In the genomic region with DNA sequence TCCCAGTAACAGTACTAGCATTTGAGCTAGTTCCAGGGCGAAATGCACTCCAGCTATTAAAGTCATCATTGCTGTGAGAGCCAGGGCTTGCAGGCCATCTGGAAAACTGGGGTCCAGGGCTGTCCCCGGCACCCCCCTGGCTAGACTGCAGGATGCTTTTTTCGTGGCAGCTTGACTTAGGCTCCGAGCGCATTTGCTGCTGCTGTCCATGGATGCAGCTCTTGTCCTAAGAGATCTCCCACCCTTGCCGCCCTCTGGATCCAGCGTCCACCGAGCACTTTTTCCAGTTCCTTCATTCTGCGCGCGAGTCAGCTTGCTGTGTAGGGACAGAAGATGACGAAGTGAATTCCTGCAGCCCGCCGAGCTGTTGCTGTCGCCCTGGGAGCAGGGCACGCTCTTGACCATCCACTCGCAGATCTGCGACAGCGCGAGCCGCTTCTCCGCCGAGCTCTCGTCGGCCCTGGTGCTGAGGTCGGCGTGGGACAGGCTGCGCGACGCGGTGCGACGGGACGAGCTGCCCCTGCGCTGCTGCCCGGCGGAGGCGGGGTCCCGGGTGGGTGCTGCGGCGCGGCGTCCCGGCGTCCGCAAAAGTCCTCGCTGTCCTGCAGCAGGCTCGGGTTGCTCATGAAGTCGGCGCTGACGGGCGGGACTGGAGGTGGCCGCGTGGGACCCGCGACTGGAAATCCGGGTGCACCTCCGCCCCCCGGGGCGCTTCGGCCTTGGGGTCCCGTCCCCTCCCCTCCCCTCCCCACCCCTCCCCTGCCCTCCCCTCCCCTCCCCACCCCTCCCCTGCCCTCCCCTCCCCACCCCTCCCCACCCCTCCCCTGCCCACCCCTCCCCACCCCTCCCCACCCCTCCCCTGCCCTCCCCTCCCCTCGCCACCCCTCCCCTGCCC, we compare ENCODE assay signal across 13 cellular contexts. TPM values are rescaled to one million over a fixed set of nuclear protein-coding genes. Genes with fewer than 3 reads are reported as not detected.
DNase-seq lines count a peak whose midpoint lies in the region; ATAC-seq and TF ChIP-seq lines count a peak whose summit lies in the region.
"Had no signal": no experiment of that assay in that cellular context is flagged by ENCODE, and none has a peak within 500 bp of the region (broad histone marks: within the 10 kb centered on the region; RNA-seq: fewer than 3 reads in every experiment).

No MANE protein-coding gene starts in this region.

- 12 to 16% methylated on average over 16 to 22 of the region's 63 CpGs for WGBS in lower leg skin, 2 donors

- ATAC-seq in CD4-positive, alpha-beta T cell (ENCODE audit: poor library complexity) = no peak
- ATAC-seq in naive B cell (ENCODE audit: low read depth in 2 of 2) (no peak), HG03095 (IDR thresholded peaks at IDR 0.05; ENCODE audit: unreplicated experiment) (no peak)

- POLR2A ChIA-PET in CD4-positive, alpha-beta T cell (lab: Charles Lee) = no interaction called here

- CTCF ChIA-PET in CD4-positive, alpha-beta T cell (lab: Charles Lee) = no interaction called here

- peak overlapping the region; percentile 57 for H3K4me3 Mint-ChIP-seq in CD4-positive, alpha-beta T cell
- peak overlapping the region in 5 of 8 donors; percentile 12 to 65 (median 49) for H3K4me3 Mint-ChIP-seq in naive B cell
- H3K4me3 Mint-ChIP-seq in CD14-positive monocyte = peak overlapping the region in 1 of 2 donors; percentile 81

- H3K4me1 Mint-ChIP-seq in CD4-positive, alpha-beta T cell (ENCODE audit: low read depth) = peaks cover 23% of the 10 kb centered on the region
- H3K4me1 Mint-ChIP-seq in naive B cell = peaks cover 10 to 20% (median 13%) of the 10 kb centered on the region in 3 donors
- H3K4me1 Mint-ChIP-seq in CD14-positive monocyte = peaks cover 7% of the 10 kb centered on the region

- H3K9me3 Mint-ChIP-seq in CD4-positive, alpha-beta T cell = no peaks in the 10 kb centered on the region
- H3K9me3 Mint-ChIP-seq in naive B cell (peaks cover 0 to 13% (median 4%) of the 10 kb centered on the region in 7 donors), CD14-positive monocyte (peaks cover 2 to 28% (median 16%) of the 10 kb centered on the region in 7 donors)

- no peak overlapping the region for H3K27ac ChIP-seq in CD4-positive, alpha-beta T cell (ENCODE audit: low read depth, low read length)
- no peak overlapping the region for H3K27ac ChIP-seq in coronary artery
- H3K27ac ChIP-seq: epithelial cell of prostate had no signal

- DNase-seq in CD4-positive, alpha-beta T cell = no peak
- DNase-seq in GM13976 (ENCODE audit: low spot score) (peak; percentile 33), coronary artery (ENCODE audit: low spot score) (no peak), naive B cell (no peak), CD14-positive monocyte (ENCODE audit: low spot score) (no peak), lower leg skin (ENCODE audit: low spot score in 2 of 2) (no peak)
- DNase-seq in activated effector memory CD4-positive, alpha-beta T cell treated with anti-CD3 and anti-CD28 coated beads, Interleukin-2, amount 50 U/mL, for 16 hours = no peak
- DNase-seq: Kasumi-1, NCI-H524 had no signal

- TF ChIP-seq CTCF in CD4-positive, alpha-beta T cell (IDR thresholded peaks at IDR 0.05) = no peak
- TF ChIP-seq CTCF in GM13976 (IDR thresholded peaks at IDR 0.05; ENCODE audit: borderline replicate concordance, control extremely low read depth, extremely low read depth, insufficient read depth, missing control alignments) = no peak
- TF ChIP-seq CTCF in coronary artery (IDR thresholded peaks at IDR 0.05) = no peak
- no peak for TF ChIP-seq CTCF in CD14-positive monocyte (IDR thresholded peaks at IDR 0.05)
- TF ChIP-seq CTCF in lower leg skin (IDR thresholded peaks at IDR 0.05) = no peak

- peaks cover 30% of the 10 kb centered on the region for H3K27me3 ChIP-seq in CD4-positive, alpha-beta T cell (ENCODE audit: control insufficient read depth, insufficient read depth, low read length)

- H3K27me3 Mint-ChIP-seq in CD4-positive, alpha-beta T cell = peaks cover 38% of the 10 kb centered on the region
- H3K27me3 Mint-ChIP-seq in naive B cell (peaks cover 24 to 35% (median 32%) of the 10 kb centered on the region in 3 donors), CD14-positive monocyte (ENCODE audit: low read depth in 3 of 3) (peaks cover 37 to 49% (median 41%) of the 10 kb centered on the region in 3 donors)

- no peak for TF ChIP-seq POLR2A in lower leg skin (IDR thresholded peaks at IDR 0.05)

- intact Hi-C loops in CD4-positive, alpha-beta T cell (cut with DNase I, micrococcal nuclease) = no loop called here
- intact Hi-C loops in CD14-positive monocyte (cut with micrococcal nuclease) (no loop called here), lower leg skin (cut with DNase I; ENCODE audit: low total_unique reads) (no loop called here)

- in situ Hi-C loops in GM13976 (cut with MboI; ENCODE audit: low sequenced_read_pairs, unreplicated experiment) = no loop called here

- no peaks in the 10 kb centered on the region for H3K9me3 ChIP-seq in CD4-positive, alpha-beta T cell (ENCODE audit: control insufficient read depth, low read length)

- peak overlapping the region; percentile 61 for H3K4me3 ChIP-seq in coronary artery
- H3K4me3 ChIP-seq in lower leg skin (ENCODE audit: low read depth, poor library complexity, severe bottlenecking) = no peak overlapping the region

- peaks cover 9% of the 10 kb centered on the region for H3K36me3 Mint-ChIP-seq in CD4-positive, alpha-beta T cell (ENCODE audit: low read depth)
- H3K36me3 Mint-ChIP-seq in naive B cell (peaks cover 0 to 7% of the 10 kb centered on the region in 2 donors), CD14-positive monocyte (peaks cover 0 to 4% of the 10 kb centered on the region in 2 donors)

- no peak overlapping the region for H3K27ac Mint-ChIP-seq in CD4-positive, alpha-beta T cell
- H3K27ac Mint-ChIP-seq in naive B cell = peak overlapping the region in 4 of 6 donors; percentile 41 to 94 (median 74)
- no peak overlapping the region for H3K27ac Mint-ChIP-seq in CD14-positive monocyte

RNA-seq across cellular contexts. Expression of a gene that starts 30.6 kb away (rescaled TPM):
- not detected for total RNA-seq in CD4-positive, alpha-beta T cell
- not detected for polyA plus RNA-seq in naive B cell (ENCODE audit: low read depth in 6 of 6)
- not detected for polyA plus RNA-seq in CD14-positive monocyte
- not detected for total RNA-seq in lower leg skin
- total RNA-seq: myocyte; T-helper 2 cell treated with Interferon-gamma antibody and Interleukin-4, amounts not matched to agents 100 ng/mL and 5 ng/mL, for 36 hours had no signal

RNA-seq across cellular contexts. Expression of a gene that starts 47.0 kb away (rescaled TPM):
- not detected for total RNA-seq in CD4-positive, alpha-beta T cell
- polyA plus RNA-seq in naive B cell (ENCODE audit: low read depth in 6 of 6) = not detected
- polyA plus RNA-seq in CD14-positive monocyte = not detected
- not detected for total RNA-seq in lower leg skin
- total RNA-seq: myocyte; T-helper 2 cell treated with Interferon-gamma antibody and Interleukin-4, amounts not matched to agents 100 ng/mL and 5 ng/mL, for 36 hours had no signal

Comparison
In these comparisons a context has a peak if more than half of its experiments do, and no peak if none do; other contexts are left out.
1. H3K27ac Mint-ChIP-seq: peak in naive B cell (4 of 6); none in CD4-positive, alpha-beta T cell (single experiment) and CD14-positive monocyte (0 of 7).